In the genomic region with DNA sequence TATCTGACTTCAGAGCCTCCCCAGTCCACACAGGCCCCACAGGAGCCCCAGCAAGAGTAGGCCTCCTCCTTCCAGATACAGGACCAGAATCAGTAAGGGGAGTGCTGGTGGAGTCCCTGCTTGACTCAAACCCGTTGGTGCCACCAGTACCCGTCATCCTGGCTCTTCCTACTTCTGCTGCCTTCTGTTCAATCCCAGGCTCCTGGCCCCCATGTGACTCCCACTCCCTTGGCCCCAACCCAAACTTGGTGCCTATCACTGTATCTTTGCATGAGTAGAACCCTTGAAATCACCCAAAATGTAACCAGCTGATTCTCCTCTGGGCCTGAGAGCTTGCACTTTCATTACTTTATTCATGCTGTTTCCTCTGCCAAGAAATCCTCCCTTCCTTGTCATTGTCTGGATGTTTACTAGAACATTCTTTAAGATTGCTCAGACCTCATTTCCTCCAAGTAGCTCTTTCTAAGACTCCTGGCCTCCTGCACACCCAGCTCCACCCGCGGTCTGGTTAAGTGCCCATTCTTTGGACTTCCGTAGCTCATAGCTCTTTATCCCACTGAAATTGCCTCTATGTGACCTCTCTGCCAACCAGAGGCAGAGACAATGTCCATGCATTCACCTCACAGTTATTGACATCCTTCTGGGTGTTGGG, we compare ENCODE assay signal across 1 cellular context.
TF ChIP-seq lines count a peak whose summit lies in the region.

No MANE protein-coding gene starts in this region.

TF ChIP-seq in GM23338, 12 proteins besides CTCF, POLR2A, EP300 and RAD21:
- TF ChIP-seq EZH2 (IDR thresholded peaks at IDR 0.05; ENCODE audit: low read depth, unreplicated experiment) (no peak), ZNF114 (CRISPR knock-in tag; IDR thresholded peaks at IDR 0.05) (no peak), JUNB (IDR thresholded peaks at IDR 0.05; ENCODE audit: unreplicated experiment) (no peak)
TF ChIP-seq in GM23338: peak in this region for 0.
